In the genomic region with DNA sequence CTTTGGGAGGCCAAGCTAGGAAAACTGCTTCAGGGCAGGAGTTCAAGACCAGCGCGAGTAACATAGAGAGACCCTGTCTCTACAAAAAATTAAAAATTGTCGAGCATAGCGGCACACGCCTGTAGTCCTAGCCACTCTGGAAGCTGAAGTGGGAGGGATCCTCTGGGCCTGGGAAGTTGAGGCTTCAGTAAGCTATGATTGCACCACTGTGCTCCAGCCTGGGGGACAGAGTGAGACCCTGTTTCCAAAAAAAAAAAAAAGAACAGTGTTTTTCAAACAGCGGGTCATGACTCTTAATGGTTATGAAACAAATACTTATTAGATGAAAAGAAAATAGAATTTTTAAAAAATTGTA, we compare ENCODE assay signal across 14 cellular contexts. TPM values are rescaled to one million over a fixed set of nuclear protein-coding genes. Genes with fewer than 3 reads are reported as not detected.
DNase-seq lines count a peak whose midpoint lies in the region; ATAC-seq and TF ChIP-seq lines count a peak whose summit lies in the region.
"Had no signal": no experiment of that assay in that cellular context is flagged by ENCODE, and none has a peak within 500 bp of the region (broad histone marks: within the 10 kb centered on the region; RNA-seq: fewer than 3 reads in every experiment).

No MANE protein-coding gene starts in this region.

- peaks cover 61% of the 10 kb centered on the region for H3K4me1 Mint-ChIP-seq in activated naive CD8-positive, alpha-beta T cell (ENCODE audit: low read depth)
- H3K4me1 Mint-ChIP-seq in activated naive CD8-positive, alpha-beta T cell treated with anti-CD3 and anti-CD28 coated beads, Interleukin-2, amount 50 U/mL, for 24 hours = peaks cover 47% of the 10 kb centered on the region
- H3K4me1 Mint-ChIP-seq in activated CD8-positive, alpha-beta T cell treated with anti-CD3 and anti-CD28 coated beads, Interleukin-2, amount 10 ng/mL, durations not matched to agents 7 days and 5 days (ENCODE audit: low read depth) = peaks cover 51% of the 10 kb centered on the region
- H3K4me1 Mint-ChIP-seq in mesothelial cell of epicardium = peaks cover 23% of the 10 kb centered on the region

- H3K27me3 ChIP-seq in transverse colon = no peaks in the 10 kb centered on the region
- H3K27me3 ChIP-seq: tibial artery had no signal

- H3K27ac Mint-ChIP-seq in activated naive CD8-positive, alpha-beta T cell = peak overlapping the region; percentile 83
- H3K27ac Mint-ChIP-seq in activated naive CD8-positive, alpha-beta T cell treated with anti-CD3 and anti-CD28 coated beads, Interleukin-2, amount 50 U/mL, for 24 hours = no peak overlapping the region
- H3K27ac Mint-ChIP-seq in activated CD8-positive, alpha-beta T cell treated with anti-CD3 and anti-CD28 coated beads, Interleukin-2, amount 10 ng/mL, durations not matched to agents 7 days and 5 days = peak overlapping the region; percentile 35
- H3K27ac Mint-ChIP-seq in mesothelial cell of epicardium = peak overlapping the region; percentile 98

- 90% methylated on average over 3 to 6 of the region's 6 CpGs for WGBS in transverse colon (ENCODE audit: low coverage in 1 of 2), 2 donors

- no peak for TF ChIP-seq POLR2A in transverse colon (IDR thresholded peaks at IDR 0.05)

- H3K36me3 Mint-ChIP-seq in activated naive CD8-positive, alpha-beta T cell = peaks cover 5% of the 10 kb centered on the region
- H3K36me3 Mint-ChIP-seq in activated naive CD8-positive, alpha-beta T cell treated with anti-CD3 and anti-CD28 coated beads, Interleukin-2, amount 50 U/mL, for 24 hours (ENCODE audit: low read depth) = peaks cover 7% of the 10 kb centered on the region
- H3K36me3 Mint-ChIP-seq in activated CD8-positive, alpha-beta T cell treated with anti-CD3 and anti-CD28 coated beads, Interleukin-2, amount 10 ng/mL, durations not matched to agents 7 days and 5 days (ENCODE audit: low read depth) = peaks cover 12% of the 10 kb centered on the region
- H3K36me3 Mint-ChIP-seq in mesothelial cell of epicardium = peaks cover 8% of the 10 kb centered on the region
- H3K36me3 Mint-ChIP-seq: naive B cell had no signal

- no peak for DNase-seq in activated naive CD8-positive, alpha-beta T cell treated with anti-CD3 and anti-CD28 coated beads, Interleukin-2, amount 50 U/mL, for 24 hours
- no peak for DNase-seq in activated CD8-positive, alpha-beta T cell treated with anti-CD3 and anti-CD28 coated beads, Interleukin-2, amount 10 ng/mL, durations not matched to agents 7 days and 5 days
- DNase-seq in mesothelial cell of epicardium (ENCODE audit: low spot score in 2 of 2, unreplicated experiment in 2 of 2) (no peak), transverse colon (no peak), Right ventricle myocardium inferior (ENCODE audit: missing footprints) (no peak)
- DNase-seq: activated CD4-positive, alpha-beta T cell treated with anti-CD3 and anti-CD28 coated beads for 1 hour; GM23248; naive B cell; NCI-H2081; NCI-H526 treated with DMSO at 0.1 percent for 48 hours had no signal

- intact Hi-C loops in transverse colon (cut with DNase I; ENCODE audit: low total_unique reads) = no loop called here
- intact Hi-C loops in Right ventricle myocardium inferior (cut with DNase I) = loop anchor here (10.0 kb wide), 1 partner anchor 50 kb away; no protein-coding TSS in a partner anchor

- no peak for TF ChIP-seq EP300 in transverse colon (IDR thresholded peaks at IDR 0.05; ENCODE audit: low read depth)

- TF ChIP-seq CTCF in mesothelial cell of epicardium (IDR thresholded peaks at IDR 0.05; ENCODE audit: unreplicated experiment) (no peak), transverse colon (IDR thresholded peaks at IDR 0.05) (no peak)

- no peaks in the 10 kb centered on the region for H3K36me3 ChIP-seq in transverse colon

- no peaks in the 10 kb centered on the region for H3K27me3 Mint-ChIP-seq in activated naive CD8-positive, alpha-beta T cell
- H3K27me3 Mint-ChIP-seq in activated naive CD8-positive, alpha-beta T cell treated with anti-CD3 and anti-CD28 coated beads, Interleukin-2, amount 50 U/mL, for 24 hours = no peaks in the 10 kb centered on the region
- no peaks in the 10 kb centered on the region for H3K27me3 Mint-ChIP-seq in activated CD8-positive, alpha-beta T cell treated with anti-CD3 and anti-CD28 coated beads, Interleukin-2, amount 10 ng/mL, durations not matched to agents 7 days and 5 days (ENCODE audit: low read depth)
- no peaks in the 10 kb centered on the region for H3K27me3 Mint-ChIP-seq in mesothelial cell of epicardium (ENCODE audit: low read depth)
- H3K27me3 Mint-ChIP-seq: naive B cell had no signal

- CTCF ChIA-PET in activated CD8-positive, alpha-beta T cell treated with anti-CD3 and anti-CD28 coated beads, Interleukin-2, amount 10 ng/mL, durations not matched to agents 7 days and 5 days (lab: Charles Lee) = interaction anchor here (1.0 to 2.4 kb wide), 6 partner anchors 15 to 81 kb away, joined by 3 to 14 read pairs (median 3); no protein-coding TSS in a partner anchor

- H3K4me1 ChIP-seq in transverse colon = peaks cover 11 to 39% (median 29%) of the 10 kb centered on the region in 4 donors

- in situ Hi-C loops in transverse colon (cut with MboI; ENCODE audit: low pct_ligation_motif_present in 1 of 4, low pct_unique_long_range_greater_than_20kb in 1 of 4, low sequenced_read_pairs in 3 of 4) = no loop called here

- POLR2A ChIA-PET in activated CD8-positive, alpha-beta T cell treated with anti-CD3 and anti-CD28 coated beads, Interleukin-2, amount 10 ng/mL, durations not matched to agents 7 days and 5 days (lab: Charles Lee) = interaction anchor here (0.9 to 1.4 kb wide), 4 partner anchors 9 to 57 kb away, joined by 3 to 6 read pairs (median 4); no protein-coding TSS in a partner anchor

- H3K9me3 Mint-ChIP-seq in activated naive CD8-positive, alpha-beta T cell (ENCODE audit: low read depth) = no peaks in the 10 kb centered on the region
- no peaks in the 10 kb centered on the region for H3K9me3 Mint-ChIP-seq in activated naive CD8-positive, alpha-beta T cell treated with anti-CD3 and anti-CD28 coated beads, Interleukin-2, amount 50 U/mL, for 24 hours
- H3K9me3 Mint-ChIP-seq in activated CD8-positive, alpha-beta T cell treated with anti-CD3 and anti-CD28 coated beads, Interleukin-2, amount 10 ng/mL, durations not matched to agents 7 days and 5 days (ENCODE audit: insufficient read depth) = no peaks in the 10 kb centered on the region
- no peaks in the 10 kb centered on the region for H3K9me3 Mint-ChIP-seq in mesothelial cell of epicardium
- H3K9me3 Mint-ChIP-seq: naive B cell had no signal

- H3K27ac ChIP-seq in transverse colon = peak overlapping the region; percentile 95 to 98 (median 96)
- H3K27ac ChIP-seq: GM23248, tibial artery had no signal

- no peaks in the 10 kb centered on the region for H3K9me3 ChIP-seq in transverse colon
- H3K9me3 ChIP-seq: tibial artery had no signal

- H3K4me3 Mint-ChIP-seq in activated naive CD8-positive, alpha-beta T cell = peak overlapping the region; percentile 82
- no peak overlapping the region for H3K4me3 Mint-ChIP-seq in activated naive CD8-positive, alpha-beta T cell treated with anti-CD3 and anti-CD28 coated beads, Interleukin-2, amount 50 U/mL, for 24 hours
- no peak overlapping the region for H3K4me3 Mint-ChIP-seq in activated CD8-positive, alpha-beta T cell treated with anti-CD3 and anti-CD28 coated beads, Interleukin-2, amount 10 ng/mL, durations not matched to agents 7 days and 5 days
- no peak overlapping the region for H3K4me3 Mint-ChIP-seq in mesothelial cell of epicardium

- no peak overlapping the region for H3K4me3 ChIP-seq in transverse colon
- H3K4me3 ChIP-seq: GM23248, tibial artery had no signal

- ATAC-seq in activated naive CD8-positive, alpha-beta T cell treated with anti-CD3 and anti-CD28 coated beads, Interleukin-2, amount 50 U/mL, for 24 hours = no peak
- ATAC-seq in activated CD8-positive, alpha-beta T cell treated with anti-CD3 and anti-CD28 coated beads, Interleukin-2, amount 10 ng/mL, durations not matched to agents 7 days and 5 days = no peak
- no peak for ATAC-seq in GM21619 (IDR thresholded peaks at IDR 0.05; ENCODE audit: unreplicated experiment)
- ATAC-seq in HG02610 (IDR thresholded peaks at IDR 0.05; ENCODE audit: unreplicated experiment) = no peak
- ATAC-seq in Right ventricle myocardium inferior = no peak

RNA-seq across cellular contexts. Expression of gene CYTH1, which starts 2.3 kb away (rescaled TPM):
- 100 to 1,000 TPM; 137 to 138 TPM for total RNA-seq in activated CD8-positive, alpha-beta T cell treated with anti-CD3 and anti-CD28 coated beads, Interleukin-2, amount 10 ng/mL, durations not matched to agents 7 days and 5 days
- 40.3 to 44.3 TPM (median 42.8 TPM) in 3 replicates for total RNA-seq in mesothelial cell of epicardium
- 100 to 1,000 TPM; 103 to 156 (median 142) TPM for total RNA-seq in transverse colon
- total RNA-seq in Right ventricle myocardium inferior = 34.0 TPM

RNA-seq across cellular contexts. Expression of gene USP36, which starts 56.2 kb away (rescaled TPM):
- 10 to 100 TPM; 67.5 TPM for total RNA-seq in activated CD8-positive, alpha-beta T cell treated with anti-CD3 and anti-CD28 coated beads, Interleukin-2, amount 10 ng/mL, durations not matched to agents 7 days and 5 days
- total RNA-seq in mesothelial cell of epicardium (62.0 to 63.0 TPM (median 62.5 TPM) in 3 replicates), transverse colon (10 to 100 TPM; 28.5 to 96.5 (median 63.5) TPM), Right ventricle myocardium inferior (18.4 TPM)
